Comparison of ENCODE assay signal across 14 cellular contexts in the genomic region with DNA sequence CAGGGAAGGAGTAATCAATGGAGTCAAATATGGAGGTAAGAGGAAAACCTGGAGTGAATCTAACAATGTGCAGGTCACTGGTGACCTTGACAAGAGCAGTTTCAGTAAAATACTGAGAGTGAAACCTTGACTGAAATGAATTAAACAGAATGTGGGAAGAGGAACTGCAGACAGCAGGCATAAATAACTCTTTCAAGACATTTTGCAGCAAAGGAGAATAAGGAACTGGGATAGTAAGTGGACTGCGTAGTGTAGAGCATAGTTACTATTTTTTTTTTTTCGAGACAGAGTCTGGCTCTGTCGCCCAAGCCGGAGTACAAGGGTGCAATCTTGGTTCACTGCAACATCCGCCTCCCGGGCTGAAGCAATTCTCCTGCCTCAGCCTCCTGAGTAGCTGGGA. TPM values are rescaled to one million over a fixed set of nuclear protein-coding genes. Genes with fewer than 3 reads are reported as not detected.
DNase-seq lines count a peak whose midpoint lies in the region; ATAC-seq, FAIRE-seq and TF ChIP-seq lines count a peak whose summit lies in the region.
"Had no signal": no experiment of that assay in that cellular context is flagged by ENCODE, and none has a peak within 500 bp of the region (broad histone marks: within the 10 kb centered on the region; RNA-seq: fewer than 3 reads in every experiment).

No MANE protein-coding gene starts in this region.

- no peak overlapping the region for H3K4me3 Mint-ChIP-seq in activated naive CD8-positive, alpha-beta T cell treated with anti-CD3 and anti-CD28 coated beads, Interleukin-2, amount 10 ng/mL, durations not matched to agents 7 days and 5 days
- H3K4me3 Mint-ChIP-seq: CD4-positive, alpha-beta memory T cell; immature natural killer cell; nephron progenitor cell had no signal

- DNase-seq in GM12891 (ENCODE audit: insufficient read length, low spot score) (no peak), DMS153 (lab: John Stamatoyannopoulos, UW) (no peak), NCI-H2171 treated with DMSO at 0.1 percent for 48 hours (lab: John Stamatoyannopoulos, UW) (no peak), T-helper 1 cell (no peak)
- DNase-seq in activated naive CD8-positive, alpha-beta T cell treated with anti-CD3 and anti-CD28 coated beads, Interleukin-2, amount 10 ng/mL, durations not matched to agents 7 days and 5 days = no peak
- no peak for DNase-seq in activated CD4-positive, alpha-beta T cell treated with anti-CD3 and anti-CD28 coated beads for 48 hours
- DNase-seq: CD4-positive, alpha-beta memory T cell; immature natural killer cell; KG1; NCI-H510A; nephron progenitor cell; stimulated activated CD4-positive, alpha-beta T cell treated with anti-CD3 and anti-CD28 coated beads, Interleukin-15, amount 100 ng/mL, for 24 hours had no signal

- no peak for FAIRE-seq in GM12891 (lab: Jason Lieb, UNC)

- H3K27me3 Mint-ChIP-seq in activated naive CD8-positive, alpha-beta T cell treated with anti-CD3 and anti-CD28 coated beads, Interleukin-2, amount 10 ng/mL, durations not matched to agents 7 days and 5 days = no peaks in the 10 kb centered on the region
- H3K27me3 Mint-ChIP-seq: CD4-positive, alpha-beta memory T cell had no signal

- no peak for TF ChIP-seq POLR2A in GM12891 (IDR thresholded peaks at IDR 0.05; ENCODE audit: low read depth, low read length)

- peaks cover 41% of the 10 kb centered on the region for H3K36me3 Mint-ChIP-seq in activated naive CD8-positive, alpha-beta T cell treated with anti-CD3 and anti-CD28 coated beads, Interleukin-2, amount 10 ng/mL, durations not matched to agents 7 days and 5 days

- ATAC-seq in GM21381 (IDR thresholded peaks at IDR 0.05; ENCODE audit: unreplicated experiment) (peak; percentile 77), HG03520 (IDR thresholded peaks at IDR 0.05; ENCODE audit: unreplicated experiment) (peak; percentile 73)
- ATAC-seq in activated naive CD8-positive, alpha-beta T cell treated with anti-CD3 and anti-CD28 coated beads, Interleukin-2, amount 10 ng/mL, durations not matched to agents 7 days and 5 days (ENCODE audit: low read depth) = no peak

- H3K27ac Mint-ChIP-seq in activated naive CD8-positive, alpha-beta T cell treated with anti-CD3 and anti-CD28 coated beads, Interleukin-2, amount 10 ng/mL, durations not matched to agents 7 days and 5 days = peak overlapping the region; percentile 36
- H3K27ac Mint-ChIP-seq: nephron progenitor cell had no signal

- H3K9me3 Mint-ChIP-seq in activated naive CD8-positive, alpha-beta T cell treated with anti-CD3 and anti-CD28 coated beads, Interleukin-2, amount 10 ng/mL, durations not matched to agents 7 days and 5 days = no peaks in the 10 kb centered on the region
- H3K9me3 Mint-ChIP-seq: immature natural killer cell had no signal

- peaks cover 9% of the 10 kb centered on the region for H3K4me1 Mint-ChIP-seq in activated naive CD8-positive, alpha-beta T cell treated with anti-CD3 and anti-CD28 coated beads, Interleukin-2, amount 10 ng/mL, durations not matched to agents 7 days and 5 days
- H3K4me1 Mint-ChIP-seq: nephron progenitor cell had no signal

- POLR2A ChIA-PET in activated naive CD8-positive, alpha-beta T cell treated with anti-CD3 and anti-CD28 coated beads, Interleukin-2, amount 10 ng/mL, durations not matched to agents 7 days and 5 days (lab: Charles Lee) = no interaction called here

TF ChIP-seq in GM12891, 5 proteins besides CTCF, POLR2A, EP300 and RAD21:
- no peak for TF ChIP-seq PAX5 (IDR thresholded peaks at IDR 0.05; ENCODE audit: insufficient read depth, low read length, severe bottlenecking)
- peak; percentile 91 for TF ChIP-seq SPI1 (IDR thresholded peaks at IDR 0.05; ENCODE audit: low read depth, low read length)
TF ChIP-seq in GM12891: peak in this region for 1.

RNA-seq across cellular contexts. Expression of a gene that starts 24.0 kb away (rescaled TPM):
- 193 TPM for polyA plus RNA-seq in GM12891 (2012; ENCODE audit: low read depth, missing spikeins)
- 100 to 1,000 TPM; 252 to 260 TPM for total RNA-seq in activated naive CD8-positive, alpha-beta T cell treated with anti-CD3 and anti-CD28 coated beads, Interleukin-2, amount 10 ng/mL, durations not matched to agents 7 days and 5 days
